Comparison of ENCODE assay signal across 1 cellular context in the genomic region with DNA sequence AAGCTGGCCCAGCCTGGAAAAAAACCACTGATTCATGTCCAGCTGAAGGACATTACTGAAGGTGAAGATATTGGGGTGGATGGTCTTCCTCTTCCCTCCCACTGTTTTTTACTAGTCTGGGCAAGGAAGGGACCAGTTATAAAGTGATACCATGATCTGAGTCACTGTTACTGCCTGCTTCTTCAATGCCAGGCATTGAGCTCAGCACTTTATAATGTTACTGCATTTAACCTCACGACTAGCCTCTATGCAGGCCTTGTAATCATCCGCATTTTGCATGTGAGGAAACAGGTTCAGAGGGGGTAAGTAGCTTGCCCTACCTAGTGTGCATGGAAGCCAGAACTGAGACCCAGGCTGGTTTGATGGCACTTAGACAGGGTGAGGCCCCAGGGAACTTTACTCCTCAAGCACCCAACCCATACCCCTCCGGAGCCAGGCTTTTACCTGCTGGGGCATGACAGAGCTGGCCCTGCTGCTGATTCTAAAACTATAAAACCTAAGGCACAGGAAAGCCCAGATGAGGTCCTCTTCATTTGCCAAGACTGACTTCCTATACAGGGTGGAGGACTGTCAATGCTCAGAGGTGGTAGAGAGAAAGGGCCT.
TF ChIP-seq lines count a peak whose summit lies in the region.

No MANE protein-coding gene starts in this region.

TF ChIP-seq in K562, 482 proteins besides CTCF, POLR2A, EP300 and RAD21:
- TF ChIP-seq PRPF4 (IDR thresholded peaks at IDR 0.05; ENCODE audit: insufficient read depth, low read depth, low read length, poor library complexity, severe bottlenecking) (no peak), CREB1 (IDR thresholded peaks at IDR 0.05) (no peak), CREB1 (CRISPR knock-in tag; IDR thresholded peaks at IDR 0.05) (no peak), YBX1 (IDR thresholded peaks at IDR 0.05) (no peak), ZNF707 (CRISPR knock-in tag; conservative IDR thresholded peaks at IDR 0.05) (no peak), ZNF124 (CRISPR knock-in tag; IDR thresholded peaks at IDR 0.05) (no peak), ZNF778 (CRISPR knock-in tag; IDR thresholded peaks at IDR 0.05) (no peak), SMARCB1 (IDR thresholded peaks at IDR 0.05; ENCODE audit: insufficient read length, low read depth) (no peak), SIN3B (IDR thresholded peaks at IDR 0.05; ENCODE audit: low read depth) (no peak), TEAD1 (CRISPR knock-in tag; IDR thresholded peaks at IDR 0.05) (no peak), BRD4 (IDR thresholded peaks at IDR 0.05) (no peak), ZNF212 (CRISPR knock-in tag; IDR thresholded peaks at IDR 0.05) (no peak), FOXA3 (CRISPR knock-in tag; conservative IDR thresholded peaks at IDR 0.05 in 1 of 2, IDR thresholded peaks at IDR 0.05 in 1 of 2) (no peak), CCNT2 (IDR thresholded peaks at IDR 0.05; ENCODE audit: borderline replicate concordance, extremely low read depth, insufficient read length, low read depth, low read length) (no peak)
- TF ChIP-seq, protein P1, sequence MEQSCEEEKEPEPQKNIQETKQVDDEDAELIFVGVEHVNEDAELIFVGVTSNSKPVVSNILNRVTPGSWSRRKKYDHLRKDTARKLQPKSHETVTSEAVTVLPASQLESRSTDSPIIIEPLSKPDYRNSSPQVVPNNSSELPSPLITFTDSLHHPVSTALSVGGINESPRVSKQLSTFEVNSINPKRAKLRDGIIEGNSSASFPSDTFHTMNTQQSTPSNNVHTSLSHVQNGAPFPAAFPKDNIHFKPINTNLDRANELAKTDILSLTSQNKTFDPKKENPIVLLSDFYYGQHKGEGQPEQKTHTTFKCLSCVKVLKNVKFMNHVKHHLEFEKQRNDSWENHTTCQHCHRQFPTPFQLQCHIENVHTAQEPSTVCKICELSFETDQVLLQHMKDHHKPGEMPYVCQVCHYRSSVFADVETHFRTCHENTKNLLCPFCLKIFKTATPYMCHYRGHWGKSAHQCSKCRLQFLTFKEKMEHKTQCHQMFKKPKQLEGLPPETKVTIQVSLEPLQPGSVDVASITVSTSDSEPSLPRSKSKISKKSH (CRISPR knock-in tag; IDR thresholded peaks at IDR 0.05), result no peak
- TF ChIP-seq, protein P2, sequence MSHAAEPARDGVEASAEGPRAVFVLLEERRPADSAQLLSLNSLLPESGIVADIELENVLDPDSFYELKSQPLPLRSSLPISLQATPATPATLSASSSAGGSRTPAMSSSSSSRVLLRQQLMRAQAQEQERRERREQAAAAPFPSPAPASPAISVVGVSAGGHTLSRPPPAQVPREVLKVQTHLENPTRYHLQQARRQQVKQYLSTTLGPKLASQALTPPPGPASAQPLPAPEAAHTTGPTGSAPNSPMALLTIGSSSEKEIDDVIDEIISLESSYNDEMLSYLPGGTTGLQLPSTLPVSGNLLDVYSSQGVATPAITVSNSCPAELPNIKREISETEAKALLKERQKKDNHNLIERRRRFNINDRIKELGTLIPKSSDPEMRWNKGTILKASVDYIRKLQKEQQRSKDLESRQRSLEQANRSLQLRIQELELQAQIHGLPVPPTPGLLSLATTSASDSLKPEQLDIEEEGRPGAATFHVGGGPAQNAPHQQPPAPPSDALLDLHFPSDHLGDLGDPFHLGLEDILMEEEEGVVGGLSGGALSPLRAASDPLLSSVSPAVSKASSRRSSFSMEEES (CRISPR knock-in tag; IDR thresholded peaks at IDR 0.05), result no peak
- TF ChIP-seq, protein P3, sequence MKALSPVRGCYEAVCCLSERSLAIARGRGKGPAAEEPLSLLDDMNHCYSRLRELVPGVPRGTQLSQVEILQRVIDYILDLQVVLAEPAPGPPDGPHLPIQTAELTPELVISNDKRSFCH (CRISPR knock-in tag; IDR thresholded peaks at IDR 0.05), result no peak
- TF ChIP-seq, protein P3 (tag; IDR thresholded peaks at IDR 0.05), result no peak
- TF ChIP-seq, protein P4, sequence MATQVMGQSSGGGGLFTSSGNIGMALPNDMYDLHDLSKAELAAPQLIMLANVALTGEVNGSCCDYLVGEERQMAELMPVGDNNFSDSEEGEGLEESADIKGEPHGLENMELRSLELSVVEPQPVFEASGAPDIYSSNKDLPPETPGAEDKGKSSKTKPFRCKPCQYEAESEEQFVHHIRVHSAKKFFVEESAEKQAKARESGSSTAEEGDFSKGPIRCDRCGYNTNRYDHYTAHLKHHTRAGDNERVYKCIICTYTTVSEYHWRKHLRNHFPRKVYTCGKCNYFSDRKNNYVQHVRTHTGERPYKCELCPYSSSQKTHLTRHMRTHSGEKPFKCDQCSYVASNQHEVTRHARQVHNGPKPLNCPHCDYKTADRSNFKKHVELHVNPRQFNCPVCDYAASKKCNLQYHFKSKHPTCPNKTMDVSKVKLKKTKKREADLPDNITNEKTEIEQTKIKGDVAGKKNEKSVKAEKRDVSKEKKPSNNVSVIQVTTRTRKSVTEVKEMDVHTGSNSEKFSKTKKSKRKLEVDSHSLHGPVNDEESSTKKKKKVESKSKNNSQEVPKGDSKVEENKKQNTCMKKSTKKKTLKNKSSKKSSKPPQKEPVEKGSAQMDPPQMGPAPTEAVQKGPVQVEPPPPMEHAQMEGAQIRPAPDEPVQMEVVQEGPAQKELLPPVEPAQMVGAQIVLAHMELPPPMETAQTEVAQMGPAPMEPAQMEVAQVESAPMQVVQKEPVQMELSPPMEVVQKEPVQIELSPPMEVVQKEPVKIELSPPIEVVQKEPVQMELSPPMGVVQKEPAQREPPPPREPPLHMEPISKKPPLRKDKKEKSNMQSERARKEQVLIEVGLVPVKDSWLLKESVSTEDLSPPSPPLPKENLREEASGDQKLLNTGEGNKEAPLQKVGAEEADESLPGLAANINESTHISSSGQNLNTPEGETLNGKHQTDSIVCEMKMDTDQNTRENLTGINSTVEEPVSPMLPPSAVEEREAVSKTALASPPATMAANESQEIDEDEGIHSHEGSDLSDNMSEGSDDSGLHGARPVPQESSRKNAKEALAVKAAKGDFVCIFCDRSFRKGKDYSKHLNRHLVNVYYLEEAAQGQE (CRISPR knock-in tag; IDR thresholded peaks at IDR 0.05; ENCODE audit: low read depth), result no peak
TF ChIP-seq in K562: peak in this region for 0.
